In genomic region chr15:42549052-42549491, GRCh38 we compare ENCODE assay signal across 8 cellular contexts. TPM values are rescaled to one million over a fixed set of nuclear protein-coding genes. Genes with fewer than 3 reads are reported as not detected.
DNase-seq lines count a peak whose midpoint lies in the region; ATAC-seq lines count a peak whose summit lies in the region.

No MANE protein-coding gene starts in this region.

- H3K4me1 Mint-ChIP-seq in naive thymus-derived CD8-positive, alpha-beta T cell = peaks cover 28 to 66% (median 53%) of the 10 kb centered on the region in 4 donors

- DNase-seq in DMS53 treated with DMSO at 0.1 percent for 48 hours (lab: John Stamatoyannopoulos, UW; ENCODE audit: unreplicated experiment) = peak; percentile 24
- peak; percentile 12 for DNase-seq in HuH-7.5 (ENCODE audit: low spot score)
- DNase-seq in SW480 (ENCODE audit: low spot score) = peak; percentile 58
- peak in 1 of 10 donors; percentile 7 for DNase-seq in naive thymus-derived CD8-positive, alpha-beta T cell
- no peak for DNase-seq in NCI-H1930 (lab: John Stamatoyannopoulos, UW)
- no peak for DNase-seq in effector CD8-positive, alpha-beta T cell (lab: John Stamatoyannopoulos, UW)

- H3K4me3 Mint-ChIP-seq in naive thymus-derived CD8-positive, alpha-beta T cell = peak overlapping the region; percentile 92 to 99 (median 95)

- peak overlapping the region; percentile 93 to 99 (median 98) for H3K27ac Mint-ChIP-seq in naive thymus-derived CD8-positive, alpha-beta T cell

- H3K9me3 Mint-ChIP-seq in naive thymus-derived CD8-positive, alpha-beta T cell = no peaks in the 10 kb centered on the region

- ATAC-seq in GM19395 (IDR thresholded peaks at IDR 0.05; ENCODE audit: unreplicated experiment) = peak; percentile 41
- peak; percentile 36 for ATAC-seq in esophagus mucosa
- ATAC-seq in naive thymus-derived CD8-positive, alpha-beta T cell = peak; percentile 38 to 62

- H3K27me3 Mint-ChIP-seq in naive thymus-derived CD8-positive, alpha-beta T cell = no peaks in the 10 kb centered on the region

- peaks cover 0 to 24% (median 0%) of the 10 kb centered on the region in 3 donors for H3K36me3 Mint-ChIP-seq in naive thymus-derived CD8-positive, alpha-beta T cell

- POLR2A ChIA-PET in naive thymus-derived CD8-positive, alpha-beta T cell (lab: Charles Lee) = interaction anchor here (0.8 to 4.0 kb wide), 10 partner anchors 9 to 117 kb away, joined by 3 to 25 read pairs (median 6); partner anchors contain the start of genes SNAP23, STARD9 and ZNF106

RNA-seq across cellular contexts. Expression of gene HAUS2, which starts 0.4 kb away (rescaled TPM):
- total RNA-seq in esophagus mucosa = 13.1 TPM
- total RNA-seq in naive thymus-derived CD8-positive, alpha-beta T cell = 10 to 100 TPM; 19.1 to 21.1 TPM
- polyA plus RNA-seq in naive thymus-derived CD8-positive, alpha-beta T cell = 10 to 100 TPM; 20.8 to 25.4 (median 24.9) TPM

RNA-seq across cellular contexts. Expression of gene LRRC57, which starts 0.5 kb away (rescaled TPM):
- total RNA-seq in esophagus mucosa = 11.6 TPM
- 10 to 100 TPM; 17.1 to 18.4 TPM for total RNA-seq in naive thymus-derived CD8-positive, alpha-beta T cell
- 1 to 10 TPM; 3.3 to 6.4 (median 5.5) TPM for polyA plus RNA-seq in naive thymus-derived CD8-positive, alpha-beta T cell

RNA-seq across cellular contexts. Expression of gene STARD9, which starts 26.3 kb away (rescaled TPM):
- total RNA-seq in esophagus mucosa = 1.2 TPM
- 10 to 100 TPM; 12.5 to 13.7 TPM for total RNA-seq in naive thymus-derived CD8-positive, alpha-beta T cell
- polyA plus RNA-seq in naive thymus-derived CD8-positive, alpha-beta T cell = under 1 TPM; 0.10 to 0.53 (median 0.33) TPM

RNA-seq across cellular contexts. Expression of gene SNAP23, which starts 53.6 kb away (rescaled TPM):
- total RNA-seq in esophagus mucosa = 34.4 TPM
- 10 to 100 TPM; 70.8 to 80.4 TPM for total RNA-seq in naive thymus-derived CD8-positive, alpha-beta T cell
- polyA plus RNA-seq in naive thymus-derived CD8-positive, alpha-beta T cell = 10 to 100 TPM; 60.9 to 75.3 (median 63.2) TPM

RNA-seq across cellular contexts. Expression of gene ZNF106, which starts 58.1 kb away (rescaled TPM):
- total RNA-seq in esophagus mucosa = 23.0 TPM
- 10 to 100 TPM; 36.7 to 39.6 TPM for total RNA-seq in naive thymus-derived CD8-positive, alpha-beta T cell
- 10 to 100 TPM; 26.8 to 38.2 (median 32.3) TPM for polyA plus RNA-seq in naive thymus-derived CD8-positive, alpha-beta T cell

Comparison
In these comparisons a context has a peak if more than half of its experiments do, and no peak if none do; other contexts are left out.
1. DNase-seq: peak in DMS53 treated with DMSO at 0.1 percent for 48 hours (single experiment), HuH-7.5 (single experiment) and SW480 (single experiment); none in NCI-H1930 (0 of 2) and effector CD8-positive, alpha-beta T cell (single experiment).
2. Peak in every context shown above with its lines, with median percentiles within 50 percentile points of each other: ATAC-seq.